Comparison of ENCODE assay signal across 12 cellular contexts in genomic region chr10:124074471-124075109, GRCh38. TPM values are rescaled to one million over a fixed set of nuclear protein-coding genes. Genes with fewer than 3 reads are reported as not detected.
DNase-seq lines count a peak whose midpoint lies in the region; ATAC-seq and TF ChIP-seq lines count a peak whose summit lies in the region.
"Had no signal": no experiment of that assay in that cellular context is flagged by ENCODE, and none has a peak within 500 bp of the region (broad histone marks: within the 10 kb centered on the region; RNA-seq: fewer than 3 reads in every experiment).

No MANE protein-coding gene starts in this region.

- TF ChIP-seq CTCF in SU-DHL-6 (IDR thresholded peaks at IDR 0.05; ENCODE audit: insufficient read depth, low read length, poor library complexity, severe bottlenecking) (no peak), spleen (IDR thresholded peaks at IDR 0.05 in 8 of 11, conservative IDR thresholded peaks at IDR 0.05 in 3 of 11) (no peak)

- H4K20me1 ChIP-seq in SU-DHL-6 (ENCODE audit: low read depth, low read length), result no peaks in the 10 kb centered on the region

- H3K9me3 Mint-ChIP-seq in activated T-helper 2 cell treated with anti-CD3 and anti-CD28 coated beads, Interferon-gamma antibody, Interleukin-2, Interleukin-4, amounts not matched to agents 10 μg/mL and 5 μg/mL and 100 μg/mL, durations not matched to agents 14 hours and 24 hours and 36 hours, result no peaks in the 10 kb centered on the region

- no peak overlapping the region for H3K4me3 ChIP-seq in SU-DHL-6 (ENCODE audit: insufficient read depth, low read length, poor library complexity, severe bottlenecking)
- peak overlapping the region in 1 of 8 donors; percentile 31 for H3K4me3 ChIP-seq in spleen

- intact Hi-C loops in left cardiac atrium (cut with DNase I) (no loop called here), spleen (cut with DNase I; ENCODE audit: low total_unique reads) (no loop called here)
- intact Hi-C loops in activated T-helper 2 cell treated with anti-CD3 and anti-CD28 coated beads, Interferon-gamma antibody, Interleukin-2, Interleukin-4, amounts not matched to agents 10 μg/mL and 5 μg/mL and 100 μg/mL, durations not matched to agents 14 hours and 24 hours and 36 hours (cut with micrococcal nuclease), result no loop called here

- H2AFZ ChIP-seq in SU-DHL-6 (ENCODE audit: low read depth, low read length, severe bottlenecking), result no peak overlapping the region

- H3K4me1 ChIP-seq in spleen, result peaks cover 21 to 100% (median 75%) of the 10 kb centered on the region in 6 donors

- H3K27me3 ChIP-seq in SU-DHL-6 (ENCODE audit: low read length), result no peaks in the 10 kb centered on the region
- H3K27me3 ChIP-seq in spleen (replicated peaks in 1 of 7), result no peaks in the 10 kb centered on the region

- H3F3A ChIP-seq in SU-DHL-6 (ENCODE audit: insufficient read depth), result peaks cover 58% of the 10 kb centered on the region

- H3K4me3 Mint-ChIP-seq in activated T-helper 2 cell treated with anti-CD3 and anti-CD28 coated beads, Interferon-gamma antibody, Interleukin-2, Interleukin-4, amounts not matched to agents 10 μg/mL and 5 μg/mL and 100 μg/mL, durations not matched to agents 14 hours and 24 hours and 36 hours (ENCODE audit: low read depth), result no peak overlapping the region

- peak overlapping the region; percentile 58 for H3K4me2 ChIP-seq in SU-DHL-6 (ENCODE audit: low read depth, low read length, poor library complexity, severe bottlenecking)

- ATAC-seq in left cardiac atrium (peak; percentile 23 to 39), HG02970 (IDR thresholded peaks at IDR 0.05; ENCODE audit: low FRiP score, unreplicated experiment) (no peak), GM19324 (IDR thresholded peaks at IDR 0.05; ENCODE audit: low FRiP score, unreplicated experiment) (no peak)

- H3K27ac ChIP-seq in KOPT-K1 (ENCODE audit: low read depth, low read length, poor library complexity, severe bottlenecking), result peak overlapping the region; percentile 17
- H3K27ac ChIP-seq in SU-DHL-6 (ENCODE audit: low read depth, low read length), result peak overlapping the region; percentile 95
- peak overlapping the region in 7 of 8 donors; percentile 26 to 74 (median 63) for H3K27ac ChIP-seq in spleen

- no peak overlapping the region for H3K27ac Mint-ChIP-seq in activated T-helper 2 cell treated with anti-CD3 and anti-CD28 coated beads, Interferon-gamma antibody, Interleukin-2, Interleukin-4, amounts not matched to agents 10 μg/mL and 5 μg/mL and 100 μg/mL, durations not matched to agents 14 hours and 24 hours and 36 hours

- WGBS in spleen, 5 donors, result 47 to 58% (median 51%) methylated on average over 12 of the region's 12 CpGs

- peak overlapping the region; percentile 45 for H3K9ac ChIP-seq in SU-DHL-6 (ENCODE audit: low read length)

- H3K36me3 ChIP-seq in KOPT-K1 (ENCODE audit: insufficient read depth, low read length) (no peaks in the 10 kb centered on the region), SU-DHL-6 (ENCODE audit: low read length) (no peaks in the 10 kb centered on the region), spleen (no peaks in the 10 kb centered on the region)

- TF ChIP-seq POLR2A in spleen (IDR thresholded peaks at IDR 0.05), result no peak

- H3K9me2 ChIP-seq in SU-DHL-6 (replicated peaks; ENCODE audit: insufficient read depth, low read length), result no peaks in the 10 kb centered on the region

- H3K79me2 ChIP-seq in SU-DHL-6 (ENCODE audit: insufficient read depth, low read length), result peaks cover 32% of the 10 kb centered on the region; the same call in 1 of the 2 replicates

- no peaks in the 10 kb centered on the region for H3K36me3 Mint-ChIP-seq in activated T-helper 2 cell treated with anti-CD3 and anti-CD28 coated beads, Interferon-gamma antibody, Interleukin-2, Interleukin-4, amounts not matched to agents 10 μg/mL and 5 μg/mL and 100 μg/mL, durations not matched to agents 14 hours and 24 hours and 36 hours (ENCODE audit: low read depth)

- DNase-seq in left cardiac atrium (no peak), spleen (peak; percentile 88)
- no peak for DNase-seq in activated T-helper 2 cell treated with anti-CD3 and anti-CD28 coated beads, Interferon-gamma antibody, Interleukin-2, Interleukin-4, amounts not matched to agents 10 μg/mL and 5 μg/mL and 100 μg/mL, durations not matched to agents 14 hours and 24 hours and 36 hours (ENCODE audit: low spot score)
- DNase-seq: DMS153; NCI-H1417 treated with DMSO at 0.1 percent for 48 hours; OCI-M1; stimulated activated CD4-positive, alpha-beta T cell treated with anti-CD3 and anti-CD28 coated beads, Interleukin-15, amount 100 ng/mL, for 24 hours; T-helper 9 cell had no signal

- no peaks in the 10 kb centered on the region for H3K4me1 Mint-ChIP-seq in activated T-helper 2 cell treated with anti-CD3 and anti-CD28 coated beads, Interferon-gamma antibody, Interleukin-2, Interleukin-4, amounts not matched to agents 10 μg/mL and 5 μg/mL and 100 μg/mL, durations not matched to agents 14 hours and 24 hours and 36 hours (ENCODE audit: low read depth)

- peaks cover 14% of the 10 kb centered on the region for H3K27me3 Mint-ChIP-seq in activated T-helper 2 cell treated with anti-CD3 and anti-CD28 coated beads, Interferon-gamma antibody, Interleukin-2, Interleukin-4, amounts not matched to agents 10 μg/mL and 5 μg/mL and 100 μg/mL, durations not matched to agents 14 hours and 24 hours and 36 hours (ENCODE audit: low read depth)

- H3K9me3 ChIP-seq in KOPT-K1 (ENCODE audit: insufficient read depth, low read length, poor library complexity, severe bottlenecking) (no peaks in the 10 kb centered on the region), SU-DHL-6 (ENCODE audit: insufficient read depth, low read length) (no peaks in the 10 kb centered on the region), spleen (no peaks in the 10 kb centered on the region)

RNA-seq across cellular contexts. Expression of gene CHST15, which starts 18.8 kb away (rescaled TPM):
- total RNA-seq in left cardiac atrium (10 to 100 TPM in 1 of 2 donors, 1 to 10 TPM in 1; 9.2 to 17.8 TPM), spleen (100 to 1,000 TPM in 6 of 7 donors, 10 to 100 TPM in 1; 78.3 to 133 (median 107) TPM)
- polyA plus RNA-seq in spleen, result 10 to 100 TPM in 1 of 3 donors, 1 to 10 TPM in 2; 6.1 to 10.6 (median 6.3) TPM
- 0.07 TPM in 1 of 2 replicates, not detected in the other for total RNA-seq in activated T-helper 2 cell treated with anti-CD3 and anti-CD28 coated beads, Interferon-gamma antibody, Interleukin-2, Interleukin-4, amounts not matched to agents 10 μg/mL and 5 μg/mL and 100 μg/mL, durations not matched to agents 14 hours and 24 hours and 36 hours

Comparison
In these comparisons a context has a peak if more than half of its experiments do, and no peak if none do; other contexts are left out.
1. H3K27ac ChIP-seq: peak in every context shown above with its lines; median percentile 95 in SU-DHL-6; 63 in spleen; 17 in KOPT-K1.
2. ATAC-seq: peak in left cardiac atrium (2 of 2); none in HG02970 (single experiment) and GM19324 (single experiment).